In the genomic region with DNA sequence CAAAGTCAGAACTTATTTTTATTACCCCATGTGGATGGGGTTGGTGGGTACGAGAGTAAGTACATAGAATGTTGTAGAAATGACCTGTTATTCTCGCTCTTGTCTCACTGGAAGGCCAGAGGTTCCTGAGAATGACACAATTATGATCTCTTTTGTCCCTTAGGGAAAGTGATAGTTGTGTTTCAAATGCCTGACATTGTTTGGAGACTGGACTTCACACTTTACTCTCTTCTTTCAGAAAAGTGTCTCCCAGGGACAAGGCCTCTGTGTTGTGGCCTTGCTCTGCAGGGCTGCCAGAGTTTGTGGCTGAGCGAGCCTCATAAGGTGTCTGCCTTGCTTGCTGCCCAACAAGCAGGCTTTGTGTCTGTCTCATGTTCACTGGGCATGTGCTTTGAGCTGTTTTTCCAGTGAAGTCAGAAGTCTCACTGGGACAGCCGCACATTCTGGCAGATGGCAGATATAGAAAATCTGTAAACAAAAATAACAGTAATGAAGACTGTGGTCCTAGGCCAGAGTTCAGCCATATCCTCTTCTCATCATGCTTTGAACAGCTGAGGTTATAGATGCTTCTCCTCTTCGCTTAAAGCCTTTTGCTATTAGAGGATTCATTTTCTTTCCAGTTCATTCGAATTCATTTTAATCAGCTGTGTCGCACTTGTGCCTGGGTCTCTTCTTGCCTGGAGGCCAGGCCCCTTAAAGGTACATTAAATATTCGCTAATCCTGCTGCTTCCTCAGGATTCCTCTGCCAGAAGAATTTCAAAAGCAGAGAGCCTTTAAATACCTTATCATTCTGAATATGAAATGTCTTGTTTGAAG, we compare ENCODE assay signal across 30 cellular contexts. TPM values are rescaled to one million over a fixed set of nuclear protein-coding genes. Genes with fewer than 3 reads are reported as not detected.
DNase-seq lines count a peak whose midpoint lies in the region; ATAC-seq, FAIRE-seq and TF ChIP-seq lines count a peak whose summit lies in the region.
"Had no signal": no experiment of that assay in that cellular context is flagged by ENCODE, and none has a peak within 500 bp of the region (broad histone marks: within the 10 kb centered on the region; RNA-seq: fewer than 3 reads in every experiment).

No MANE protein-coding gene starts in this region.

- ATAC-seq in pancreas (peak; percentile 18 to 80 (median 58)), upper lobe of left lung (ENCODE audit: low FRiP score in 2 of 2) (no peak)
- ATAC-seq: HCT116; Right ventricle myocardium inferior; stimulated activated naive B cell treated with anti-CD40 and anti-IgM and Interleukin-4, amounts not matched to agents 10 μg/mL and 1 μg/mL and 100 μg/mL, for 72 hours; WTC11 had no signal

- H3K36me3 ChIP-seq in WERI-Rb-1 (peaks cover 21% of the 10 kb centered on the region), pancreas (no peaks in the 10 kb centered on the region), upper lobe of left lung (no peaks in the 10 kb centered on the region)
- H3K36me3 ChIP-seq: spleen had no signal

- intact Hi-C loops in pancreas (cut with DNase I), result no loop called here

- H3K4me3 Mint-ChIP-seq in nephron progenitor cell, result no peak overlapping the region
- H3K4me3 Mint-ChIP-seq: activated naive CD8-positive, alpha-beta T cell treated with anti-CD3 and anti-CD28 coated beads, Interleukin-2, amount 10 ng/mL, durations not matched to agents 7 days and 5 days; CD4-positive, alpha-beta T cell; IgD-negative memory B cell; stimulated activated naive B cell treated with anti-CD40 and anti-IgM and Interleukin-4, amounts not matched to agents 10 μg/mL and 1 μg/mL and 100 μg/mL, for 72 hours; WTC11 had no signal

- H3K36me3 Mint-ChIP-seq in nephron progenitor cell (ENCODE audit: low read depth), result no peaks in the 10 kb centered on the region
- H3K36me3 Mint-ChIP-seq: activated naive CD8-positive, alpha-beta T cell treated with anti-CD3 and anti-CD28 coated beads, Interleukin-2, amount 10 ng/mL, durations not matched to agents 7 days and 5 days; IgD-negative memory B cell; stimulated activated naive B cell treated with anti-CD40 and anti-IgM and Interleukin-4, amounts not matched to agents 10 μg/mL and 1 μg/mL and 100 μg/mL, for 72 hours; WTC11 had no signal

- H3K4me1 Mint-ChIP-seq in nephron progenitor cell, result no peaks in the 10 kb centered on the region
- H3K4me1 Mint-ChIP-seq: stimulated activated naive B cell treated with anti-CD40 and anti-IgM and Interleukin-4, amounts not matched to agents 10 μg/mL and 1 μg/mL and 100 μg/mL, for 72 hours had no signal

- H3K27ac Mint-ChIP-seq in nephron progenitor cell, result no peak overlapping the region
- H3K27ac Mint-ChIP-seq: activated naive CD8-positive, alpha-beta T cell treated with anti-CD3 and anti-CD28 coated beads, Interleukin-2, amount 10 ng/mL, durations not matched to agents 7 days and 5 days; activated T-helper 2 cell treated with anti-CD3 and anti-CD28 coated beads, Interferon-gamma antibody, Interleukin-2, Interleukin-4, amounts not matched to agents 10 μg/mL and 5 μg/mL and 100 μg/mL, durations not matched to agents 14 hours and 24 hours and 36 hours; CD4-positive, alpha-beta T cell; IgD-negative memory B cell; stimulated activated naive B cell treated with anti-CD40 and anti-IgM and Interleukin-4, amounts not matched to agents 10 μg/mL and 1 μg/mL and 100 μg/mL, for 72 hours; WTC11 had no signal

- TF ChIP-seq CTCF in WERI-Rb-1 (IDR thresholded peaks at IDR 0.05; ENCODE audit: low read depth, low read length) (no peak), pancreas (IDR thresholded peaks at IDR 0.05) (no peak), upper lobe of left lung (IDR thresholded peaks at IDR 0.05) (no peak), nephron progenitor cell (IDR thresholded peaks at IDR 0.05) (no peak)

- H3K27ac ChIP-seq in WERI-Rb-1 (peak overlapping the region; percentile 23), pancreas (no peak overlapping the region), upper lobe of left lung (peak overlapping the region in 3 of 4 donors; percentile 24 to 59 (median 44))
- H3K27ac ChIP-seq: epithelial cell of prostate, spleen had no signal

- no peak overlapping the region for H3K4me3 ChIP-seq in WERI-Rb-1 (ENCODE audit: low read depth, low read length)
- no peak overlapping the region for H3K4me3 ChIP-seq in pancreas
- H3K4me3 ChIP-seq in upper lobe of left lung, result no peak overlapping the region
- H3K4me3 ChIP-seq: spleen had no signal

- TF ChIP-seq EP300 in upper lobe of left lung (IDR thresholded peaks at IDR 0.05), result no peak

- WGBS in pancreas, 2 donors, result 54 to 60% methylated on average over 8 of the region's 8 CpGs
- 79 to 81% methylated on average over 7 to 8 of the region's 8 CpGs for WGBS in upper lobe of left lung, 2 donors

- TF ChIP-seq POLR2A in upper lobe of left lung (IDR thresholded peaks at IDR 0.05), result no peak

- H3K27me3 ChIP-seq in WERI-Rb-1 (ENCODE audit: insufficient read depth, low read depth, severe bottlenecking), result no peaks in the 10 kb centered on the region
- H3K27me3 ChIP-seq in pancreas, result no peaks in the 10 kb centered on the region
- H3K27me3 ChIP-seq in upper lobe of left lung, result no peaks in the 10 kb centered on the region
- H3K27me3 ChIP-seq: spleen had no signal

- no peak for FAIRE-seq in pancreas (lab: Jason Lieb, UNC)
- FAIRE-seq: islet of Langerhans had no signal

- peaks cover 53% of the 10 kb centered on the region for H3K9me3 Mint-ChIP-seq in nephron progenitor cell
- H3K9me3 Mint-ChIP-seq: activated naive CD8-positive, alpha-beta T cell treated with anti-CD3 and anti-CD28 coated beads, Interleukin-2, amount 10 ng/mL, durations not matched to agents 7 days and 5 days; activated T-helper 2 cell treated with anti-CD3 and anti-CD28 coated beads, Interferon-gamma antibody, Interleukin-2, Interleukin-4, amounts not matched to agents 10 μg/mL and 5 μg/mL and 100 μg/mL, durations not matched to agents 14 hours and 24 hours and 36 hours; CD4-positive, alpha-beta T cell; stimulated activated naive B cell treated with anti-CD40 and anti-IgM and Interleukin-4, amounts not matched to agents 10 μg/mL and 1 μg/mL and 100 μg/mL, for 72 hours; WTC11 had no signal

- H3K9me3 ChIP-seq in WERI-Rb-1 (ENCODE audit: severe bottlenecking) (no peaks in the 10 kb centered on the region), pancreas (no peaks in the 10 kb centered on the region), upper lobe of left lung (no peaks in the 10 kb centered on the region)
- H3K9me3 ChIP-seq: spleen had no signal

- no peaks in the 10 kb centered on the region for H3K4me1 ChIP-seq in pancreas
- H3K4me1 ChIP-seq in upper lobe of left lung, result peaks cover 0 to 11% (median 0%) of the 10 kb centered on the region in 4 donors
- H3K4me1 ChIP-seq: spleen had no signal

- peaks cover 4% of the 10 kb centered on the region for H3K27me3 Mint-ChIP-seq in nephron progenitor cell (ENCODE audit: low read depth, poor library complexity)
- H3K27me3 Mint-ChIP-seq: activated naive CD8-positive, alpha-beta T cell treated with anti-CD3 and anti-CD28 coated beads, Interleukin-2, amount 10 ng/mL, durations not matched to agents 7 days and 5 days; CD4-positive, alpha-beta T cell had no signal

- no peak for DNase-seq in WERI-Rb-1
- peak; percentile 52 for DNase-seq in globus pallidus (ENCODE audit: low spot score)
- no peak for DNase-seq in pancreas
- no peak for DNase-seq in upper lobe of left lung
- DNase-seq in activated CD4-positive, alpha-beta T cell treated with anti-CD3 and anti-CD28 coated beads, Interleukin-2, amount 50 U/mL, for 1 hour, result no peak
- DNase-seq in activated CD4-positive, alpha-beta T cell treated with anti-CD3 and anti-CD28 coated beads, Interleukin-2, amount 50 U/mL, for 4 hours, result no peak
- no peak for DNase-seq in nephron progenitor cell
- DNase-seq: activated CD8-positive, alpha-beta memory T cell treated with anti-CD3 and anti-CD28 coated beads, Interleukin-2, amount 50 U/mL, for 48 hours; activated naive CD8-positive, alpha-beta T cell treated with anti-CD3 and anti-CD28 coated beads, Interleukin-2, amount 10 ng/mL, durations not matched to agents 7 days and 5 days; CD4-positive, alpha-beta T cell; DMS 273 treated with DMSO at 0.1 percent for 48 hours; effector CD4-positive, alpha-beta T cell; foreskin fibroblast; NCI-H1105; NCI-H1930; NCI-H226; NCI-H82; spleen; stimulated activated CD4-positive, alpha-beta T cell treated with anti-CD3 and anti-CD28 coated beads, Interleukin-4, amount 100 ng/mL, for 24 hours; stimulated activated naive B cell treated with anti-CD40 and anti-IgM and Interleukin-4, amounts not matched to agents 10 μg/mL and 1 μg/mL and 100 μg/mL, for 72 hours had no signal

RNA-seq across cellular contexts. Expression of a gene that starts 14.4 kb away (rescaled TPM):
- total RNA-seq in pancreas, result under 1 TPM in 2 of 6 donors, not detected in 4; 0.09 to 0.56 TPM
- under 1 TPM; 0.04 to 0.28 TPM for polyA plus RNA-seq in pancreas
- total RNA-seq in upper lobe of left lung, result 1 to 10 TPM in 1 of 6 donors, under 1 TPM in 3, not detected in 2; 0.20 to 6.7 (median 0.36) TPM
- total RNA-seq: activated naive CD8-positive, alpha-beta T cell treated with anti-CD3 and anti-CD28 coated beads, Interleukin-2, amount 10 ng/mL, durations not matched to agents 7 days and 5 days; activated T-helper 2 cell treated with anti-CD3 and anti-CD28 coated beads, Interferon-gamma antibody, Interleukin-2, Interleukin-4, amounts not matched to agents 10 μg/mL and 5 μg/mL and 100 μg/mL, durations not matched to agents 14 hours and 24 hours and 36 hours had no signal
- polyA plus RNA-seq: IgD-negative memory B cell, liver had no signal

RNA-seq across cellular contexts. Expression of a gene that starts 50.0 kb away (rescaled TPM):
- not detected for total RNA-seq in pancreas
- not detected for polyA plus RNA-seq in pancreas
- total RNA-seq in upper lobe of left lung, result 1 to 10 TPM; 1.0 to 6.7 (median 4.9) TPM
- total RNA-seq: activated naive CD8-positive, alpha-beta T cell treated with anti-CD3 and anti-CD28 coated beads, Interleukin-2, amount 10 ng/mL, durations not matched to agents 7 days and 5 days; activated T-helper 2 cell treated with anti-CD3 and anti-CD28 coated beads, Interferon-gamma antibody, Interleukin-2, Interleukin-4, amounts not matched to agents 10 μg/mL and 5 μg/mL and 100 μg/mL, durations not matched to agents 14 hours and 24 hours and 36 hours; CD4-positive, alpha-beta T cell; cerebellum; liver; mononuclear cell; Right ventricle myocardium inferior; spleen; WTC11 had no signal
- polyA plus RNA-seq: IgD-negative memory B cell, liver had no signal

Comparison
In these comparisons a context has a peak if more than half of its experiments do, and no peak if none do; other contexts are left out.
1. H3K27ac ChIP-seq: peak in WERI-Rb-1 (single experiment) and upper lobe of left lung (3 of 4); none in pancreas (0 of 4).
2. ATAC-seq: peak in pancreas (4 of 4); none in upper lobe of left lung (0 of 2).